ENCODE assay signal across 16 cellular contexts in the genomic region with DNA sequence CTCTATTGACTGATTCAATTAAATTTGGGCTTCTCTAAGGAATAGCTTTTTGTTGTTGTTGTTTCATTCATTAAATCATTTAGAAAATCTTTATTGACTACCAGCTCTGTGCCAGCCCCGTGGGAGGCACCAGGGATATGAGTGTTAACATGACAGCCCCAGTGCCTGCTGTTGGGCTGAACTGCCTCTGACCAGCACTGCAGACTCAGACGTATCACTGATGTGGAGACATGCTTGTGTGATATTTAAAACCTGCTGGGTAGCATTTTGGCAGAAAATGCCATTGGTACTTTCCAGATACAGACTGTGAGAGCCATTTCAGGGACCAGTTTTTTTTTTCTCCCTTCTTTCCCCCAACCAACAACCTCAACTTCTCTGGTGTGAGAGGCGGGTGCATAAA. TPM values are rescaled to one million over a fixed set of nuclear protein-coding genes. Genes with fewer than 3 reads are reported as not detected.
DNase-seq lines count a peak whose midpoint lies in the region; ATAC-seq and TF ChIP-seq lines count a peak whose summit lies in the region.
"Had no signal": no experiment of that assay in that cellular context is flagged by ENCODE, and none has a peak within 500 bp of the region (broad histone marks: within the 10 kb centered on the region; RNA-seq: fewer than 3 reads in every experiment).

No MANE protein-coding gene starts in this region.

- no peak for DNase-seq in activated CD4-positive, alpha-beta T cell treated with anti-CD3 and anti-CD28 coated beads for 36 hours
- no peak for DNase-seq in activated CD4-positive, alpha-beta T cell treated with anti-CD3 and anti-CD28 coated beads, Interleukin-2, amount 50 U/mL, for 48 hours
- DNase-seq in heart left ventricle = peak in 1 of 5 donors; percentile 36
- DNase-seq in stimulated activated effector memory CD8-positive, alpha-beta T cell treated with anti-CD3 and anti-CD28 coated beads, Interleukin-12 subunit alpha, Interleukin-12 subunit beta, amount 100 ng/mL, for 72 hours (ENCODE audit: low spot score in 2 of 2) = no peak
- no peak for DNase-seq in osteocyte (ENCODE audit: extremely low spot score, unreplicated experiment)
- no peak for DNase-seq in stimulated activated CD4-positive, alpha-beta T cell treated with anti-CD3 and anti-CD28 coated beads, Interleukin-4, amount 100 ng/mL, for 24 hours
- DNase-seq: HCEC 1CT, KG1, NCI-H1092, NCI-H187, NCI-H510A, SJCRH30 had no signal

- H3K4me1 Mint-ChIP-seq in activated CD4-positive, alpha-beta T cell treated with anti-CD3 and anti-CD28 coated beads for 36 hours = peaks cover 11% of the 10 kb centered on the region
- peaks cover 6% of the 10 kb centered on the region for H3K4me1 Mint-ChIP-seq in stimulated activated effector memory CD8-positive, alpha-beta T cell treated with anti-CD3 and anti-CD28 coated beads, Interleukin-12 subunit alpha, Interleukin-12 subunit beta, amount 100 ng/mL, for 72 hours
- H3K4me1 Mint-ChIP-seq in osteocyte (ENCODE audit: unreplicated experiment) = peaks cover 4% of the 10 kb centered on the region

- peak; percentile 52 for ATAC-seq in activated CD4-positive, alpha-beta T cell treated with anti-CD3 and anti-CD28 coated beads for 36 hours
- ATAC-seq in heart left ventricle (peak in 3 of 4 donors; percentile 32 to 65 (median 55)), GM21619 (IDR thresholded peaks at IDR 0.05; ENCODE audit: unreplicated experiment) (no peak)
- peak; percentile 61 for ATAC-seq in stimulated activated effector memory CD8-positive, alpha-beta T cell treated with anti-CD3 and anti-CD28 coated beads, Interleukin-12 subunit alpha, Interleukin-12 subunit beta, amount 100 ng/mL, for 72 hours

- H3K9ac ChIP-seq in OCI-LY3 (ENCODE audit: low read length) = no peak overlapping the region
- H3K9ac ChIP-seq: BLaER1 treated with 17β-estradiol and CSF1 and Interleukin-3, amounts not matched to agents 10 nM and 100 nM had no signal

- peak overlapping the region; percentile 31 for H3K4me2 ChIP-seq in OCI-LY3 (ENCODE audit: low read length)
- H3K4me2 ChIP-seq: BLaER1 treated with 17β-estradiol and CSF1 and Interleukin-3, amounts not matched to agents 10 nM and 100 nM had no signal

- WGBS in heart left ventricle, 4 donors = 48 to 56% (median 53%) methylated on average over 3 of the region's 3 CpGs

- H3K79me2 ChIP-seq in OCI-LY3 (ENCODE audit: low read length) = no peaks in the 10 kb centered on the region

- no peak overlapping the region for H3K4me3 ChIP-seq in OCI-LY3 (ENCODE audit: low read length)
- H3K4me3 ChIP-seq in heart left ventricle = no peak overlapping the region
- H3K4me3 ChIP-seq: BLaER1 treated with 17β-estradiol and CSF1 and Interleukin-3, amounts not matched to agents 10 nM and 100 nM; SJCRH30 had no signal

- no peak for TF ChIP-seq POLR2A in heart left ventricle (IDR thresholded peaks at IDR 0.05)

- H3K9me3 ChIP-seq in OCI-LY3 (ENCODE audit: insufficient read depth, low read length) (0 out of 2 replicates have a peak, but pooled peaks cover 6% of the 10 kb centered on the region), heart left ventricle (peaks cover 0 to 12% (median 0%) of the 10 kb centered on the region in 12 donors)
- H3K9me3 ChIP-seq: SJCRH30 had no signal

- peak overlapping the region; percentile 35 for H3K27ac Mint-ChIP-seq in activated CD4-positive, alpha-beta T cell treated with anti-CD3 and anti-CD28 coated beads for 36 hours
- no peak overlapping the region for H3K27ac Mint-ChIP-seq in stimulated activated effector memory CD8-positive, alpha-beta T cell treated with anti-CD3 and anti-CD28 coated beads, Interleukin-12 subunit alpha, Interleukin-12 subunit beta, amount 100 ng/mL, for 72 hours
- no peak overlapping the region for H3K27ac Mint-ChIP-seq in osteocyte (ENCODE audit: unreplicated experiment)

- peaks cover 33% of the 10 kb centered on the region for H3K4me1 ChIP-seq in OCI-LY3 (ENCODE audit: low read length)
- peaks cover 0 to 68% (median 21%) of the 10 kb centered on the region in 12 donors for H3K4me1 ChIP-seq in heart left ventricle
- H3K4me1 ChIP-seq: SJCRH30 had no signal

- H3K27me3 ChIP-seq in OCI-LY3 (ENCODE audit: low read depth, low read length) (0 out of 2 replicates have a peak, but pooled peaks cover 3% of the 10 kb centered on the region), heart left ventricle (no peaks in the 10 kb centered on the region)
- H3K27me3 ChIP-seq: BLaER1 treated with 17β-estradiol and CSF1 and Interleukin-3, amounts not matched to agents 10 nM and 100 nM had no signal

- peaks cover 2% of the 10 kb centered on the region for H3K9me3 Mint-ChIP-seq in activated CD4-positive, alpha-beta T cell treated with anti-CD3 and anti-CD28 coated beads for 36 hours (ENCODE audit: low read depth)
- peaks cover 7% of the 10 kb centered on the region for H3K9me3 Mint-ChIP-seq in stimulated activated effector memory CD8-positive, alpha-beta T cell treated with anti-CD3 and anti-CD28 coated beads, Interleukin-12 subunit alpha, Interleukin-12 subunit beta, amount 100 ng/mL, for 72 hours
- peaks cover 12% of the 10 kb centered on the region for H3K9me3 Mint-ChIP-seq in osteocyte (ENCODE audit: unreplicated experiment)

- H3K36me3 Mint-ChIP-seq in activated CD4-positive, alpha-beta T cell treated with anti-CD3 and anti-CD28 coated beads for 36 hours (ENCODE audit: low read depth) = no peaks in the 10 kb centered on the region
- H3K36me3 Mint-ChIP-seq in stimulated activated effector memory CD8-positive, alpha-beta T cell treated with anti-CD3 and anti-CD28 coated beads, Interleukin-12 subunit alpha, Interleukin-12 subunit beta, amount 100 ng/mL, for 72 hours = no peaks in the 10 kb centered on the region
- no peaks in the 10 kb centered on the region for H3K36me3 Mint-ChIP-seq in osteocyte (ENCODE audit: unreplicated experiment)

- CTCF ChIA-PET in activated CD4-positive, alpha-beta T cell treated with anti-CD3 and anti-CD28 coated beads for 36 hours (lab: Charles Lee) = interaction anchor here (1.1 to 1.3 kb wide), 4 partner anchors 9 to 251 kb away, joined by 3 to 5 read pairs (median 4); no protein-coding TSS in a partner anchor

- intact Hi-C loops in activated CD4-positive, alpha-beta T cell treated with anti-CD3 and anti-CD28 coated beads for 36 hours (cut with DNase I, micrococcal nuclease) = no loop called here
- intact Hi-C loops in heart left ventricle (cut with DNase I) = no loop called here

- H3K4me3 Mint-ChIP-seq in activated CD4-positive, alpha-beta T cell treated with anti-CD3 and anti-CD28 coated beads for 36 hours = no peak overlapping the region
- H3K4me3 Mint-ChIP-seq in stimulated activated effector memory CD8-positive, alpha-beta T cell treated with anti-CD3 and anti-CD28 coated beads, Interleukin-12 subunit alpha, Interleukin-12 subunit beta, amount 100 ng/mL, for 72 hours = no peak overlapping the region
- H3K4me3 Mint-ChIP-seq in osteocyte (ENCODE audit: unreplicated experiment) = no peak overlapping the region

- no peaks in the 10 kb centered on the region for H3K36me3 ChIP-seq in OCI-LY3 (replicated peaks; ENCODE audit: low read depth, low read length)
- no peaks in the 10 kb centered on the region for H3K36me3 ChIP-seq in heart left ventricle
- H3K36me3 ChIP-seq: BLaER1 treated with 17β-estradiol and CSF1 and Interleukin-3, amounts not matched to agents 10 nM and 100 nM; SJCRH30 had no signal

- H3K27ac ChIP-seq in OCI-LY3 (ENCODE audit: low read length) = no peak overlapping the region
- peak overlapping the region in 11 of 12 donors; percentile 43 to 87 (median 72) for H3K27ac ChIP-seq in heart left ventricle
- H3K27ac ChIP-seq: BLaER1 treated with 17β-estradiol and CSF1 and Interleukin-3, amounts not matched to agents 10 nM and 100 nM; SJCRH30 had no signal

- POLR2A ChIA-PET in activated CD4-positive, alpha-beta T cell treated with anti-CD3 and anti-CD28 coated beads for 36 hours (lab: Charles Lee) = no interaction called here

- H2AFZ ChIP-seq in OCI-LY3 (ENCODE audit: low read depth, low read length) = no peak overlapping the region

- H4K20me1 ChIP-seq in OCI-LY3 (ENCODE audit: insufficient read depth, low read length) = no peaks in the 10 kb centered on the region
- H4K20me1 ChIP-seq: BLaER1 treated with 17β-estradiol and CSF1 and Interleukin-3, amounts not matched to agents 10 nM and 100 nM had no signal

- H3K27me3 Mint-ChIP-seq in activated CD4-positive, alpha-beta T cell treated with anti-CD3 and anti-CD28 coated beads for 36 hours = peaks cover 4% of the 10 kb centered on the region
- peaks cover 7% of the 10 kb centered on the region for H3K27me3 Mint-ChIP-seq in osteocyte (ENCODE audit: unreplicated experiment)

- TF ChIP-seq CTCF in OCI-LY3 (IDR thresholded peaks at IDR 0.05; ENCODE audit: low read depth, low read length) (no peak), heart left ventricle (IDR thresholded peaks at IDR 0.05) (no peak), osteocyte (IDR thresholded peaks at IDR 0.05) (no peak)

RNA-seq across cellular contexts. Expression of gene KCNF1, which starts 38.6 kb away (rescaled TPM):
- total RNA-seq in activated CD4-positive, alpha-beta T cell treated with anti-CD3 and anti-CD28 coated beads for 36 hours = not detected
- total RNA-seq in heart left ventricle (under 1 TPM in 4 of 9 donors, not detected in 5; 0.20 to 0.36 (median 0.28) TPM), osteocyte (not detected in 2 replicates)
- under 1 TPM; 0.22 to 0.23 TPM for polyA plus RNA-seq in heart left ventricle
- total RNA-seq: Daoy had no signal
